ENCODE assay signal across 8 cellular contexts in the genomic region with DNA sequence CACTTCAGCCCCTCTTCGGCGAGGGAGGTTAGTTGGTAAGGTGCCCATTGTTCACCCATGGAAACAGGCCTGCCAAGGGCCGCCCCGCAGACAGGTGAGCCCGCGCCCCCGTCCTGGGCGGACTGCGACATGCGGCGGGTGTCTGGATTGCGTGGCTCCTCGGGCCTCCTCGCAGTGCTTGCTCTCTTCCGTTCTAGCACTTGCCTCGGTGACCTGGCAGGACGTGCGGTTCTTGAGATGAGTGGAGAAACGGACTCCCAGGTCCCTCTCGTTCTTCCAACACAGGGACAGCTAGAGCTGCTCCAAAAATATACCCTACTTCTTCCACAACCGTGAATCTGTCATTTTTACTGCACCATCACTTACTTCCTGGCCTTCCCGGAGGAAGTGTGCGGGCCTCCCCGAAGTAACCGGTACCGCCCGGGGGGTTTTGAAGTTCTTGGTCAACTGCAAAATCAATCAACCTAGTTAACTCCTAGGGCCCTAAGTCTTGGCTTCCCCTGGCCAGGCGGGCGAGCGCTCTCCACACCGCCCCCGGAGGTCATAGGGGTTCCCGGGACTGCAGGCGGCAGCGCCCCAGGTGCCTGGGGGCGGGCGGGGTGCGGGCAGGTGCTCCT. TPM values are rescaled to one million over a fixed set of nuclear protein-coding genes. Genes with fewer than 3 reads are reported as not detected.
DNase-seq lines count a peak whose midpoint lies in the region; ATAC-seq and TF ChIP-seq lines count a peak whose summit lies in the region.

No MANE protein-coding gene starts in this region.

- DNase-seq in CD1c-positive myeloid dendritic cell (ENCODE audit: extremely low spot score) (peak; percentile 17), LNCaP clone FGC (ENCODE audit: low read depth) (no peak), fibroblast of mammary gland (ENCODE audit: low read depth) (no peak), ovary (peak; percentile 24 to 60 (median 57)), upper lobe of left lung (peak; percentile 60 to 89), NCI-H2171 treated with DMSO at 0.1 percent for 48 hours (lab: John Stamatoyannopoulos, UW) (no peak)
- peak; percentile 66 for DNase-seq in activated T-cell treated with anti-CD3 and anti-CD28 coated beads, Interleukin-2, amount 50 U/mL, for 24 hours

- H3K4me3 Mint-ChIP-seq in activated T-cell treated with anti-CD3 and anti-CD28 coated beads, Interleukin-2, amount 50 U/mL, for 24 hours: peak overlapping the region; percentile 84

- H3K4me1 Mint-ChIP-seq in activated T-cell treated with anti-CD3 and anti-CD28 coated beads, Interleukin-2, amount 50 U/mL, for 24 hours (ENCODE audit: low read depth): peaks cover 39% of the 10 kb centered on the region

- H3K36me3 ChIP-seq in ovary (no peaks in the 10 kb centered on the region), upper lobe of left lung (no peaks in the 10 kb centered on the region)

- WGBS in ovary, 3 donors: 36 to 49% (median 38%) methylated on average over 38 of the region's 38 CpGs
- 29 to 30% methylated on average over 24 to 33 of the region's 38 CpGs for WGBS in upper lobe of left lung, 2 donors

- intact Hi-C loops in ovary (cut with DNase I): no loop called here

- H3K27me3 Mint-ChIP-seq in activated T-cell treated with anti-CD3 and anti-CD28 coated beads, Interleukin-2, amount 50 U/mL, for 24 hours: no peaks in the 10 kb centered on the region

- H3K36me3 Mint-ChIP-seq in activated T-cell treated with anti-CD3 and anti-CD28 coated beads, Interleukin-2, amount 50 U/mL, for 24 hours (ENCODE audit: low read depth): peaks cover 12% of the 10 kb centered on the region

- peak overlapping the region in 1 of 2 donors; percentile 38 for H3K27ac ChIP-seq in ovary
- H3K27ac ChIP-seq in upper lobe of left lung: peak overlapping the region; percentile 93 to 99 (median 94)

- H3K4me1 ChIP-seq in ovary (ENCODE audit: insufficient read depth) (peaks cover 2% of the 10 kb centered on the region), upper lobe of left lung (peaks cover 11 to 30% (median 21%) of the 10 kb centered on the region in 4 donors)

- H3K9me3 Mint-ChIP-seq in activated T-cell treated with anti-CD3 and anti-CD28 coated beads, Interleukin-2, amount 50 U/mL, for 24 hours: no peaks in the 10 kb centered on the region

- H3K27me3 ChIP-seq in ovary (no peaks in the 10 kb centered on the region), upper lobe of left lung (no peaks in the 10 kb centered on the region)

- TF ChIP-seq POLR2A in ovary (IDR thresholded peaks at IDR 0.05) (no peak), upper lobe of left lung (IDR thresholded peaks at IDR 0.05) (no peak)

- peak overlapping the region; percentile 97 for H3K27ac Mint-ChIP-seq in activated T-cell treated with anti-CD3 and anti-CD28 coated beads, Interleukin-2, amount 50 U/mL, for 24 hours

- H3K4me3 ChIP-seq in LNCaP clone FGC (ENCODE audit: low read depth, low read length) (peak overlapping the region; percentile 77), fibroblast of mammary gland (ENCODE audit: control insufficient read depth, low read depth, low read length) (peak overlapping the region; percentile 46), ovary (peak overlapping the region; percentile 50), upper lobe of left lung (peak overlapping the region; percentile 6 to 92 (median 86))

- ATAC-seq in GM21447 (IDR thresholded peaks at IDR 0.05; ENCODE audit: unreplicated experiment) (peak; percentile 42), upper lobe of left lung (ENCODE audit: low FRiP score in 2 of 2) (peak; percentile 17 to 70)

- TF ChIP-seq CTCF in LNCaP clone FGC (IDR thresholded peaks at IDR 0.05; ENCODE audit: control insufficient read depth, extremely low read depth, insufficient read depth) (no peak), fibroblast of mammary gland (conservative IDR thresholded peaks at IDR 0.05; ENCODE audit: control insufficient read depth, insufficient read depth, low read depth, low read length) (no peak), ovary (IDR thresholded peaks at IDR 0.05) (no peak), upper lobe of left lung (IDR thresholded peaks at IDR 0.05) (peak in 1 of 6 experiments; percentile 7)

- H3K9me3 ChIP-seq in ovary (no peaks in the 10 kb centered on the region), upper lobe of left lung (no peaks in the 10 kb centered on the region)

- TF ChIP-seq EP300 in ovary (IDR thresholded peaks at IDR 0.05): no peak
- no peak for TF ChIP-seq EP300 in upper lobe of left lung (IDR thresholded peaks at IDR 0.05)

RNA-seq across cellular contexts. Expression of gene ZBTB44, which starts 0.7 kb away (rescaled TPM):
- total RNA-seq in ovary (10 to 100 TPM; 46.9 to 83.0 (median 60.4) TPM), upper lobe of left lung (10 to 100 TPM; 40.3 to 91.7 (median 51.2) TPM)
- 10 to 100 TPM; 19.1 to 22.8 TPM for polyA plus RNA-seq in ovary

Comparison
In these comparisons a context has a peak if more than half of its experiments do, and no peak if none do; other contexts are left out.
1. DNase-seq: peak in CD1c-positive myeloid dendritic cell (single experiment), activated T-cell treated with anti-CD3 and anti-CD28 coated beads, Interleukin-2, amount 50 U/mL, for 24 hours (single experiment), ovary (5 of 5) and upper lobe of left lung (2 of 2); none in LNCaP clone FGC (single experiment), fibroblast of mammary gland (single experiment) and NCI-H2171 treated with DMSO at 0.1 percent for 48 hours (single experiment).
2. Peak in every context shown above with its lines, with median percentiles within 50 percentile points of each other: H3K4me3 ChIP-seq.